ENCODE assay signal across 8 cellular contexts in the genomic region with DNA sequence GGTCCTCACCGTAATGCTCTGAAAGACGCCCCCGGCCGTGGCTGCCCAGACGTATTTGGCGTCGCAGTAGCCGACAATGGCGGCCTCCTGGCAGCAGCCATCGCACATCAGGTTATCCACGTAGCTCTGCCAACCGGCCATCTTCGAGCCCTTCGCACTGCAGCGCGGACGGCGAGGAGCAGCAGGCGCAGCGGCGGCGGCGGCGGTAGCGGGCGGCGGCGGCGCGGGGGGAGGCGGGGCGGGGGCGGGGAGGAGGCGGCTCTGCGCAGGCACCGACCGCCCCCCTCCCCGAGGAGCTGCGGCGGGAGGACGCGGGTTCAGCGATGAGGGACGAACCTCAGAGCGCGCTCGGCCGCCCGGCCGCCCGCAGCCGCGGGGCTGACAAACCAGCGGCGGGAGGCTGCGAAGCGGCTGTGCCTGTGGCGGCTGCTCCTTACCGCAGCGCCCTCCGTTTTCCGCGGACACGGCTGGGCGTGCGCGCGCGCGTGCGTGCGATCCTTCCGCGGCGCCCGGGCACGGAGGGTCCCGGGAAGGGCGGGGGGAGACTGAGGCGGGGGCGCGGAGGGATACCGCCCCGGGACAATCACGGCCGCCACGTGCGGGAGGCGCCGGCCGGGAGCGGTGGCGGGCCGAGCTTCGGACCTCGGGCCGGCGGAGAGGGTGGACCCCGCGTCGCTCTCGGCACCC. TPM values are rescaled to one million over a fixed set of nuclear protein-coding genes. Genes with fewer than 3 reads are reported as not detected.
DNase-seq lines count a peak whose midpoint lies in the region; ATAC-seq and TF ChIP-seq lines count a peak whose summit lies in the region.

Gene PFN2, minus strand, starts transcription at position 180 of the 687 bp plus-strand sequence. Its CDS starts 39 bp downstream, at position 141.

- intact Hi-C loops in mucosa of descending colon (cut with DNase I, micrococcal nuclease), result no loop called here

- peak; percentile 75 for DNase-seq in AG08395 (ENCODE audit: low spot score)
- DNase-seq in NCI-H774 (lab: John Stamatoyannopoulos, UW), result peak; percentile 95
- peak; percentile 75 for DNase-seq in activated T-cell treated with anti-CD3 and anti-CD28 coated beads, Interleukin-2, amount 50 U/mL, for 1 hour
- no peak for DNase-seq in epithelial cell of prostate (ENCODE audit: low read depth, low spot score)
- DNase-seq in mucosa of descending colon, result peak; percentile 64 to 81 (median 70)
- peak; percentile 5 to 30 for DNase-seq in stimulated activated CD8-positive, alpha-beta memory T cell treated with anti-CD3 and anti-CD28 coated beads, Interleukin-4, amount 100 ng/mL, for 1 hour (ENCODE audit: low read depth in 2 of 2, low spot score in 1 of 2)

- peak within 1 kb of the TSS; percentile 79 for H3K27ac ChIP-seq in epithelial cell of prostate

- ATAC-seq in GM19023 (IDR thresholded peaks at IDR 0.05; ENCODE audit: unreplicated experiment), result peak; percentile 49
- ATAC-seq in HG03196 (IDR thresholded peaks at IDR 0.05; ENCODE audit: unreplicated experiment), result peak; percentile 41
- peak; percentile 79 for ATAC-seq in mucosa of descending colon

- no peaks in the 10 kb centered on the region for H3K36me3 ChIP-seq in mucosa of descending colon (ENCODE audit: low read depth)

- peaks cover 14% of the 10 kb centered on the region for H3K4me1 ChIP-seq in mucosa of descending colon (ENCODE audit: low read depth)

- peak within 1 kb of the TSS; percentile 56 for H3K4me3 ChIP-seq in mucosa of descending colon

- no peak for TF ChIP-seq CTCF in mucosa of descending colon (IDR thresholded peaks at IDR 0.05)

- H3K9me3 ChIP-seq in mucosa of descending colon, result no peaks in the 10 kb centered on the region

RNA-seq across cellular contexts. Expression of gene PFN2, which starts in this region (rescaled TPM):
- 10 to 100 TPM; 35.5 to 49.9 (median 37.8) TPM for total RNA-seq in mucosa of descending colon
